Comparison of ENCODE assay signal across 2 cellular contexts in genomic region chr2:199261936-199262335, GRCh38.
TF ChIP-seq lines count a peak whose summit lies in the region.

No MANE protein-coding gene starts in this region.

TF ChIP-seq in GM23338, 12 proteins besides CTCF, POLR2A, EP300 and RAD21 (continued from another document):
- TF ChIP-seq REST (IDR thresholded peaks at IDR 0.05; ENCODE audit: unreplicated experiment) = no peak
- TF ChIP-seq ZNF462 (CRISPR knock-in tag; IDR thresholded peaks at IDR 0.05) = no peak
- TF ChIP-seq EZH2 (IDR thresholded peaks at IDR 0.05; ENCODE audit: low read depth, unreplicated experiment) = no peak
- TF ChIP-seq POLR2AphosphoS5 (IDR thresholded peaks at IDR 0.05; ENCODE audit: low read depth) = no peak
- no peak for TF ChIP-seq ZNF114 (CRISPR knock-in tag; IDR thresholded peaks at IDR 0.05)
- no peak for TF ChIP-seq ZNF331 (CRISPR knock-in tag; IDR thresholded peaks at IDR 0.05; ENCODE audit: low read depth)
- TF ChIP-seq CREB1 (CRISPR knock-in tag; IDR thresholded peaks at IDR 0.05; ENCODE audit: low read depth) = no peak
- TF ChIP-seq ETS1 (IDR thresholded peaks at IDR 0.05) = no peak
- no peak for TF ChIP-seq EZH2phosphoT487 (IDR thresholded peaks at IDR 0.05; ENCODE audit: unreplicated experiment)

TF ChIP-seq in WTC11, 78 proteins besides CTCF, POLR2A, EP300 and RAD21 (continued from another document):
- TF ChIP-seq AFF4 (CRISPR knock-in tag; IDR thresholded peaks at IDR 0.05; ENCODE audit: borderline replicate concordance) = no peak
- TF ChIP-seq FOXJ3 (CRISPR knock-in tag; IDR thresholded peaks at IDR 0.05; ENCODE audit: borderline replicate concordance) = no peak
- TF ChIP-seq RORB (CRISPR knock-in tag; IDR thresholded peaks at IDR 0.05) = no peak
- TF ChIP-seq HMGXB4 (CRISPR knock-in tag; IDR thresholded peaks at IDR 0.05) = no peak
- TF ChIP-seq MAX (CRISPR knock-in tag; IDR thresholded peaks at IDR 0.05) = no peak
- TF ChIP-seq HMGA2 (CRISPR knock-in tag; IDR thresholded peaks at IDR 0.05) = no peak
- no peak for TF ChIP-seq TEAD1 (CRISPR knock-in tag; IDR thresholded peaks at IDR 0.05)
- no peak for TF ChIP-seq CREM (CRISPR knock-in tag; IDR thresholded peaks at IDR 0.05)
- TF ChIP-seq SP1 (CRISPR knock-in tag; conservative IDR thresholded peaks at IDR 0.05) = no peak
- no peak for TF ChIP-seq PRDM15 (CRISPR knock-in tag; IDR thresholded peaks at IDR 0.05)
TF ChIP-seq in WTC11: peak in this region for 0.
